18 cellular contexts compared by ENCODE assay signal in genomic region chr9:4223434-4223833, GRCh38.
DNase-seq lines count a peak whose midpoint lies in the region; FAIRE-seq and TF ChIP-seq lines count a peak whose summit lies in the region.
"Had no signal": no experiment of that assay in that cellular context is flagged by ENCODE, and none has a peak within 500 bp of the region (broad histone marks: within the 10 kb centered on the region; RNA-seq: fewer than 3 reads in every experiment).

No MANE protein-coding gene starts in this region.

- H3K79me1 ChIP-seq in mesenchymal stem cell (replicated peaks; ENCODE audit: low read length, poor library complexity, severe bottlenecking): peaks cover 12% of the 10 kb centered on the region

- H3K27me3 Mint-ChIP-seq in Calu3 (ENCODE audit: unreplicated experiment): no peaks in the 10 kb centered on the region
- no peaks in the 10 kb centered on the region for H3K27me3 Mint-ChIP-seq in osteocyte (ENCODE audit: unreplicated experiment)

- H3K27ac ChIP-seq in mesenchymal stem cell (ENCODE audit: low read length, poor library complexity, severe bottlenecking) (no peak overlapping the region), thyroid gland (peak overlapping the region; percentile 40 to 54 (median 51)), stomach (no peak overlapping the region), WERI-Rb-1 (no peak overlapping the region)

- 97% methylated on average over 3 of the region's 3 CpGs for WGBS in mesenchymal stem cell
- WGBS in thyroid gland, 2 donors: 27 to 43% methylated on average over 3 of the region's 3 CpGs
- 31 to 62% (median 56%) methylated on average over 3 of the region's 3 CpGs for WGBS in stomach, 5 donors

- H3K27me3 ChIP-seq in bronchial epithelial cell (ENCODE audit: control insufficient read depth, insufficient read depth, low read length): no peaks in the 10 kb centered on the region
- no peaks in the 10 kb centered on the region for H3K27me3 ChIP-seq in mesenchymal stem cell (ENCODE audit: control insufficient read depth in 1 of 2, insufficient read depth in 1 of 2, low read length in 2 of 2)
- no peaks in the 10 kb centered on the region for H3K27me3 ChIP-seq in thyroid gland
- H3K27me3 ChIP-seq in stomach: no peaks in the 10 kb centered on the region
- peaks cover 10% of the 10 kb centered on the region for H3K27me3 ChIP-seq in WERI-Rb-1 (ENCODE audit: insufficient read depth, low read depth, severe bottlenecking)

- no peak overlapping the region for H2BK12ac ChIP-seq in mesenchymal stem cell (ENCODE audit: low read length in 2 of 2)

- no peak overlapping the region for H3K4me3 ChIP-seq in bronchial epithelial cell (ENCODE audit: low read depth, low read length)
- H3K4me3 ChIP-seq in mesenchymal stem cell (ENCODE audit: insufficient read depth in 1 of 2, low read depth in 1 of 2, low read length in 2 of 2): no peak overlapping the region
- no peak overlapping the region for H3K4me3 ChIP-seq in thyroid gland (replicated peaks in 1 of 3)
- H3K4me3 ChIP-seq in stomach: no peak overlapping the region
- H3K4me3 ChIP-seq in WERI-Rb-1 (ENCODE audit: low read depth, low read length): no peak overlapping the region

- no peaks in the 10 kb centered on the region for H3K36me3 ChIP-seq in bronchial epithelial cell (ENCODE audit: control insufficient read depth, insufficient read depth, low read length)
- peaks cover 0 to 2% of the 10 kb centered on the region in 2 experiments for H3K36me3 ChIP-seq in mesenchymal stem cell (ENCODE audit: control insufficient read depth in 1 of 2, insufficient read depth in 2 of 2, low read depth in 1 of 2, low read length in 2 of 2)
- H3K36me3 ChIP-seq in thyroid gland: no peaks in the 10 kb centered on the region
- no peaks in the 10 kb centered on the region for H3K36me3 ChIP-seq in stomach
- no peaks in the 10 kb centered on the region for H3K36me3 ChIP-seq in WERI-Rb-1

- no peak for TF ChIP-seq CTCF in Calu3 (IDR thresholded peaks at IDR 0.05; ENCODE audit: unreplicated experiment)
- no peak for TF ChIP-seq CTCF in bronchial epithelial cell (IDR thresholded peaks at IDR 0.05; ENCODE audit: insufficient read depth, low read length, severe bottlenecking)
- no peak for TF ChIP-seq CTCF in thyroid gland (IDR thresholded peaks at IDR 0.05)
- TF ChIP-seq CTCF in osteocyte (IDR thresholded peaks at IDR 0.05): no peak
- TF ChIP-seq CTCF in stomach (IDR thresholded peaks at IDR 0.05): no peak
- no peak for TF ChIP-seq CTCF in WERI-Rb-1 (IDR thresholded peaks at IDR 0.05; ENCODE audit: low read depth, low read length)

- H2BK120ac ChIP-seq in mesenchymal stem cell (ENCODE audit: low read depth, low read length): no peak overlapping the region

- H3K4me1 Mint-ChIP-seq in Calu3 (ENCODE audit: low read depth, unreplicated experiment) (peaks cover 65% of the 10 kb centered on the region), osteocyte (ENCODE audit: unreplicated experiment) (peaks cover 45% of the 10 kb centered on the region)
- H3K4me1 Mint-ChIP-seq: B cell, IgD-negative memory B cell had no signal

- H4K8ac ChIP-seq in mesenchymal stem cell (ENCODE audit: low read length): no peak overlapping the region

- H3K9me3 ChIP-seq in mesenchymal stem cell (ENCODE audit: control insufficient read depth, low read length) (peaks cover 9% of the 10 kb centered on the region), thyroid gland (no peaks in the 10 kb centered on the region), stomach (no peaks in the 10 kb centered on the region), WERI-Rb-1 (ENCODE audit: severe bottlenecking) (no peaks in the 10 kb centered on the region)

- no peak overlapping the region for H3K23ac ChIP-seq in mesenchymal stem cell (ENCODE audit: low read length in 2 of 2)

- H3K9me3 Mint-ChIP-seq in Calu3 (ENCODE audit: low read depth, unreplicated experiment): peaks cover 6% of the 10 kb centered on the region
- peaks cover 7% of the 10 kb centered on the region for H3K9me3 Mint-ChIP-seq in osteocyte (ENCODE audit: unreplicated experiment)
- H3K9me3 Mint-ChIP-seq: CD4-positive, alpha-beta T cell had no signal

- no peak for DNase-seq in Calu3
- DNase-seq in bronchial epithelial cell (ENCODE audit: low read depth): peak; percentile 26
- no peak for DNase-seq in mesenchymal stem cell
- no peak for DNase-seq in thyroid gland
- DNase-seq in osteocyte (ENCODE audit: extremely low spot score, unreplicated experiment): no peak
- DNase-seq in stomach: no peak
- DNase-seq in WERI-Rb-1: no peak
- DNase-seq: 8988T; ACHN; C1 segment of cervical spinal cord; CD4-positive, alpha-beta T cell; DMS153; DMS79 treated with DMSO at 0.1 percent for 48 hours; EL; GF-D8 had no signal

- no peak overlapping the region for H3K4ac ChIP-seq in mesenchymal stem cell (ENCODE audit: low read depth in 1 of 2, low read length in 2 of 2)

- TF ChIP-seq POLR2A in thyroid gland (IDR thresholded peaks at IDR 0.05) (no peak), stomach (IDR thresholded peaks at IDR 0.05) (no peak)

- H2BK5ac ChIP-seq in mesenchymal stem cell (ENCODE audit: low read depth, low read length, poor library complexity, severe bottlenecking): no peak overlapping the region

- H3K4me1 ChIP-seq in mesenchymal stem cell (ENCODE audit: control insufficient read depth, insufficient read depth, low read depth, low read length) (peaks cover 8% of the 10 kb centered on the region), thyroid gland (peaks cover 22 to 34% of the 10 kb centered on the region in 2 donors), stomach (peaks cover 0 to 29% (median 8%) of the 10 kb centered on the region in 4 donors)

- TF ChIP-seq EP300 in stomach (IDR thresholded peaks at IDR 0.05): no peak

- FAIRE-seq in bronchial epithelial cell (lab: Jason Lieb, UNC): no peak
- FAIRE-seq: D721Med had no signal

- H3K4me2 ChIP-seq in mesenchymal stem cell (ENCODE audit: low read length, poor library complexity, severe bottlenecking): no peak overlapping the region

- H3K18ac ChIP-seq in mesenchymal stem cell (ENCODE audit: low read depth in 1 of 2, low read length in 2 of 2): no peak overlapping the region

- H3K36me3 Mint-ChIP-seq in Calu3 (ENCODE audit: insufficient read depth, unreplicated experiment) (peaks cover 13% of the 10 kb centered on the region), osteocyte (ENCODE audit: unreplicated experiment) (no peaks in the 10 kb centered on the region)
- H3K36me3 Mint-ChIP-seq: IgD-negative memory B cell had no signal

- H2AK5ac ChIP-seq in mesenchymal stem cell (ENCODE audit: low read length, severe bottlenecking): peak overlapping the region; percentile 66

- no peak overlapping the region for H4K91ac ChIP-seq in mesenchymal stem cell (ENCODE audit: low read length)

- H3K4me3 Mint-ChIP-seq in Calu3 (ENCODE audit: low read depth, unreplicated experiment): no peak overlapping the region
- no peak overlapping the region for H3K4me3 Mint-ChIP-seq in osteocyte (ENCODE audit: unreplicated experiment)
- H3K4me3 Mint-ChIP-seq: B cell; CD4-positive, alpha-beta T cell; IgD-negative memory B cell had no signal

- no peak overlapping the region for H3K9ac ChIP-seq in mesenchymal stem cell (ENCODE audit: low read length)

- intact Hi-C loops in Calu3 (cut with micrococcal nuclease; ENCODE audit: unreplicated experiment) (loop anchor here (10.0 kb wide), 2 partner anchors 259 to 319 kb away; no protein-coding TSS in a partner anchor), thyroid gland (cut with DNase I) (no loop called here), stomach (cut with DNase I; ENCODE audit: low total_unique reads) (no loop called here)

- H3K27ac Mint-ChIP-seq in Calu3 (ENCODE audit: unreplicated experiment) (peak overlapping the region; percentile 71), osteocyte (ENCODE audit: unreplicated experiment) (no peak overlapping the region)
- H3K27ac Mint-ChIP-seq: B cell; CD4-positive, alpha-beta T cell; IgD-negative memory B cell had no signal

- H2AFZ ChIP-seq in mesenchymal stem cell (ENCODE audit: low read depth, low read length): no peak overlapping the region

- BruUV-seq in Calu3 (replicated peaks; lab: Mats Ljungman, UMichigan): no TSS peak

- CTCF ChIA-PET in Calu3 (lab: Charles Lee): no interaction called here

- no peak overlapping the region for H3K14ac ChIP-seq in mesenchymal stem cell (ENCODE audit: low read length in 2 of 2)

- no peak overlapping the region for H2BK15ac ChIP-seq in mesenchymal stem cell (ENCODE audit: low read depth, poor library complexity, severe bottlenecking)

Comparison
In these comparisons a context has a peak if more than half of its experiments do, and no peak if none do; other contexts are left out.
1. H3K27ac ChIP-seq: peak in thyroid gland (3 of 3); none in mesenchymal stem cell (single experiment), stomach (0 of 5) and WERI-Rb-1 (single experiment).